Comparison of ENCODE assay signal across 1 cellular context in the genomic region with DNA sequence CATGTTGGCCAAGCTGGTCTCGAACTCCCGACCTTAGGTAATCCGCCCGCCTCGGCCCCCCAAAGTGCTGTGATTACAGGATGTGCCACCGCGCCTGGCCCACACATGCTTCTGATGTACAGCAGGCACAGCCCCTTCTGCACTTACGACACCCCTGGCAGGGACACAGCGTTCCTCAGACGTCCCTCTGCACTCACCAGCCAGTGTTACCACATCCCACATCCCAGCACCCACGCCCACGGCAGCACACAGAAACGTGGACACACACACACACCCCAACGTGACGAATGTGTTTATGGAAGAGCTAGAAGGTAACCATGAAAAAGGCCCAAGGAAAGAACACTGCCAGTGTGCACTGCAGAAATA.
TF ChIP-seq lines count a peak whose summit lies in the region.

No MANE protein-coding gene starts in this region.

TF ChIP-seq in GM23338, 12 proteins besides CTCF, POLR2A, EP300 and RAD21:
- TF ChIP-seq ZNF462 (CRISPR knock-in tag; IDR thresholded peaks at IDR 0.05) (no peak), ZNF331 (CRISPR knock-in tag; IDR thresholded peaks at IDR 0.05; ENCODE audit: low read depth) (no peak), NANOG (IDR thresholded peaks at IDR 0.05; ENCODE audit: borderline replicate concordance) (no peak), CREB1 (CRISPR knock-in tag; IDR thresholded peaks at IDR 0.05; ENCODE audit: low read depth) (no peak), REST (IDR thresholded peaks at IDR 0.05; ENCODE audit: unreplicated experiment) (no peak), STAT1 (IDR thresholded peaks at IDR 0.05; ENCODE audit: unreplicated experiment) (no peak), ETS1 (IDR thresholded peaks at IDR 0.05) (no peak), ZNF114 (CRISPR knock-in tag; IDR thresholded peaks at IDR 0.05) (no peak), EZH2phosphoT487 (IDR thresholded peaks at IDR 0.05; ENCODE audit: unreplicated experiment) (no peak), EZH2 (IDR thresholded peaks at IDR 0.05; ENCODE audit: low read depth, unreplicated experiment) (no peak), POLR2AphosphoS5 (IDR thresholded peaks at IDR 0.05; ENCODE audit: low read depth) (no peak), JUNB (IDR thresholded peaks at IDR 0.05; ENCODE audit: unreplicated experiment) (no peak)
